ENCODE assay signal across 8 cellular contexts in genomic region chr12:6635856-6636521, GRCh38. TPM values are rescaled to one million over a fixed set of nuclear protein-coding genes. Genes with fewer than 3 reads are reported as not detected.
DNase-seq lines count a peak whose midpoint lies in the region; ATAC-seq and TF ChIP-seq lines count a peak whose summit lies in the region.

Gene LPAR5 (minus strand): TSS chr12:6635959. CDS start chr12:6621248, 14,711 bp downstream.

- POLR2A ChIA-PET in activated B cell treated with CpG ODN at 0.5 μM for 24 hours (lab: Charles Lee) = interaction anchor here (0.6 to 9.2 kb wide), 29 partner anchors 8 to 1590 kb away, joined by 3 to 126 read pairs (median 6); partner anchors contain the start of genes ACRBP, C12orf57, CDCA3 and COPS7A

- H3K36me3 Mint-ChIP-seq in activated B cell treated with CpG ODN at 0.5 μM for 24 hours (ENCODE audit: low read depth) = peaks cover 10% of the 10 kb centered on the region

- no peak within 1 kb of the TSS for H3K4me3 ChIP-seq in right cardiac atrium (ENCODE audit: low read length)

- no peaks in the 10 kb centered on the region for H3K27me3 ChIP-seq in right cardiac atrium (ENCODE audit: control insufficient read depth, insufficient read depth)

- peak within 1 kb of the TSS; percentile 98 for H3K27ac Mint-ChIP-seq in activated B cell treated with CpG ODN at 0.5 μM for 24 hours
- H3K27ac Mint-ChIP-seq in stimulated activated naive CD8-positive, alpha-beta T cell treated with anti-CD3 and anti-CD28 coated beads, Interleukin-15, amount 100 ng/mL, for 72 hours = peak within 1 kb of the TSS; percentile 93 to 97

- H3K4me3 Mint-ChIP-seq in activated B cell treated with CpG ODN at 0.5 μM for 24 hours = peak within 1 kb of the TSS; percentile 86
- H3K4me3 Mint-ChIP-seq in stimulated activated naive CD8-positive, alpha-beta T cell treated with anti-CD3 and anti-CD28 coated beads, Interleukin-15, amount 100 ng/mL, for 72 hours = peak within 1 kb of the TSS; percentile 85 to 88

- H3K4me1 Mint-ChIP-seq in activated B cell treated with CpG ODN at 0.5 μM for 24 hours = peaks cover 88% of the 10 kb centered on the region
- peaks cover 74% of the 10 kb centered on the region for H3K4me1 Mint-ChIP-seq in stimulated activated naive CD8-positive, alpha-beta T cell treated with anti-CD3 and anti-CD28 coated beads, Interleukin-15, amount 100 ng/mL, for 72 hours

- no peaks in the 10 kb centered on the region for H3K9me3 ChIP-seq in right cardiac atrium (ENCODE audit: control insufficient read depth, low read length)

- no peaks in the 10 kb centered on the region for H3K9me3 Mint-ChIP-seq in activated B cell treated with CpG ODN at 0.5 μM for 24 hours
- no peaks in the 10 kb centered on the region for H3K9me3 Mint-ChIP-seq in stimulated activated naive CD8-positive, alpha-beta T cell treated with anti-CD3 and anti-CD28 coated beads, Interleukin-15, amount 100 ng/mL, for 72 hours

- WGBS in right cardiac atrium = 57% methylated on average over 17 of the region's 17 CpGs

- no peaks in the 10 kb centered on the region for H3K27me3 Mint-ChIP-seq in activated B cell treated with CpG ODN at 0.5 μM for 24 hours
- H3K27me3 Mint-ChIP-seq in stimulated activated naive CD8-positive, alpha-beta T cell treated with anti-CD3 and anti-CD28 coated beads, Interleukin-15, amount 100 ng/mL, for 72 hours = no peaks in the 10 kb centered on the region

- no peak for TF ChIP-seq CTCF in activated B cell treated with CpG ODN at 0.5 μM for 24 hours (IDR thresholded peaks at IDR 0.05)

- no peak within 1 kb of the TSS for H3K27ac ChIP-seq in right cardiac atrium (ENCODE audit: low read length)

- DNase-seq in activated B cell treated with CpG ODN at 0.5 μM for 24 hours = peak; percentile 61
- peak; percentile 41 to 79 (median 68) for DNase-seq in right cardiac atrium
- peak; percentile 40 to 43 for DNase-seq in stimulated activated naive CD8-positive, alpha-beta T cell treated with anti-CD3 and anti-CD28 coated beads, Interleukin-15, amount 100 ng/mL, for 72 hours
- no peak for DNase-seq in NCI-H2029 treated with DMSO at 0.1 percent for 48 hours (lab: John Stamatoyannopoulos, UW)

- ATAC-seq in GM18502 (IDR thresholded peaks at IDR 0.05; ENCODE audit: poor library complexity, unreplicated experiment) (peak; percentile 41), HG03139 (IDR thresholded peaks at IDR 0.05; ENCODE audit: unreplicated experiment) (peak; percentile 51), activated B cell treated with CpG ODN at 0.5 μM for 24 hours (ENCODE audit: low read depth) (peak; percentile 66), right cardiac atrium (peak; percentile 59 to 67), GM21390 (IDR thresholded peaks at IDR 0.05; ENCODE audit: unreplicated experiment) (no peak), GM21619 (IDR thresholded peaks at IDR 0.05; ENCODE audit: unreplicated experiment) (no peak)
- peak; percentile 73 for ATAC-seq in stimulated activated naive CD8-positive, alpha-beta T cell treated with anti-CD3 and anti-CD28 coated beads, Interleukin-15, amount 100 ng/mL, for 72 hours

- intact Hi-C loops in activated B cell treated with CpG ODN at 0.5 μM for 24 hours (cut with micrococcal nuclease) = loop anchor here (1.0 to 10.0 kb wide), 8 partner anchors 8 to 319 kb away; partner anchors contain the start of genes CDCA3, CHD4, ING4 and PTPN6
- intact Hi-C loops in right cardiac atrium (cut with DNase I) = no loop called here

- CTCF ChIA-PET in activated B cell treated with CpG ODN at 0.5 μM for 24 hours (lab: Charles Lee) = interaction anchor here (1.1 to 1.2 kb wide), 4 partner anchors 8 to 142 kb away, joined by 3 to 13 read pairs (median 4); no protein-coding TSS in a partner anchor

- peaks cover 2% of the 10 kb centered on the region for H3K4me1 ChIP-seq in right cardiac atrium (ENCODE audit: control insufficient read depth, insufficient read depth, low read length)

RNA-seq across cellular contexts. Expression of gene LPAR5, which starts in this region (rescaled TPM):
- total RNA-seq in activated B cell treated with CpG ODN at 0.5 μM for 24 hours = 27.7 and 30.4 TPM in 2 replicates
- 1 to 10 TPM; 1.1 to 2.6 (median 2.0) TPM for total RNA-seq in right cardiac atrium
- 0.86 TPM for polyA plus RNA-seq in right cardiac atrium

Comparison
In these comparisons a context has a peak if more than half of its experiments do, and no peak if none do; other contexts are left out.
1. ATAC-seq: peak in GM18502 (single experiment), HG03139 (single experiment), activated B cell treated with CpG ODN at 0.5 μM for 24 hours (single experiment), right cardiac atrium (2 of 2) and stimulated activated naive CD8-positive, alpha-beta T cell treated with anti-CD3 and anti-CD28 coated beads, Interleukin-15, amount 100 ng/mL, for 72 hours (single experiment); none in GM21390 (single experiment) and GM21619 (single experiment).